8 cellular contexts compared by ENCODE assay signal in genomic region chr17:42458497-42459255, GRCh38. TPM values are rescaled to one million over a fixed set of nuclear protein-coding genes. Genes with fewer than 3 reads are reported as not detected.
DNase-seq lines count a peak whose midpoint lies in the region; ATAC-seq, FAIRE-seq and TF ChIP-seq lines count a peak whose summit lies in the region.

Gene ATP6V0A1 (plus strand): TSS chr17:42458878. CDS start chr17:42460895, 2,017 bp downstream.

- peak; percentile 97 to 98 for ATAC-seq in upper lobe of left lung (ENCODE audit: low FRiP score in 2 of 2)

- H3K4me3 Mint-ChIP-seq in HFFc6 (peak within 1 kb of the TSS; percentile 96), progenitor cell of endocrine pancreas (ENCODE audit: low read depth) (peak within 1 kb of the TSS; percentile 89)
- H3K4me3 Mint-ChIP-seq in T-helper 1 cell treated with Interleukin-12 subunit alpha and Interleukin-12 subunit beta and Interleukin-4 antibody, amounts not matched to agents 30 μg/mL and 1 μg/mL, for 36 hours, result peak within 1 kb of the TSS; percentile 95

- no peaks in the 10 kb centered on the region for H3K9me3 Mint-ChIP-seq in HFFc6
- no peaks in the 10 kb centered on the region for H3K9me3 Mint-ChIP-seq in T-helper 1 cell treated with Interleukin-12 subunit alpha and Interleukin-12 subunit beta and Interleukin-4 antibody, amounts not matched to agents 30 μg/mL and 1 μg/mL, for 36 hours
- H3K9me3 Mint-ChIP-seq in progenitor cell of endocrine pancreas (ENCODE audit: low read depth), result peaks cover 3% of the 10 kb centered on the region

- peak within 1 kb of the TSS; percentile 86 for H3K27ac Mint-ChIP-seq in HFFc6
- H3K27ac Mint-ChIP-seq in T-helper 1 cell treated with Interleukin-12 subunit alpha and Interleukin-12 subunit beta and Interleukin-4 antibody, amounts not matched to agents 30 μg/mL and 1 μg/mL, for 36 hours, result peak within 1 kb of the TSS; percentile 97
- peak within 1 kb of the TSS; percentile 89 for H3K27ac Mint-ChIP-seq in progenitor cell of endocrine pancreas

- peaks cover 28% of the 10 kb centered on the region for H3K36me3 ChIP-seq in left ventricle myocardium inferior
- peaks cover 0 to 22% (median 8%) of the 10 kb centered on the region in 4 donors for H3K36me3 ChIP-seq in upper lobe of left lung

- H3K27me3 Mint-ChIP-seq in HFFc6 (ENCODE audit: insufficient read depth) (no peaks in the 10 kb centered on the region), progenitor cell of endocrine pancreas (no peaks in the 10 kb centered on the region)
- peaks cover 20% of the 10 kb centered on the region for H3K27me3 Mint-ChIP-seq in T-helper 1 cell treated with Interleukin-12 subunit alpha and Interleukin-12 subunit beta and Interleukin-4 antibody, amounts not matched to agents 30 μg/mL and 1 μg/mL, for 36 hours (ENCODE audit: low read depth)

- H3K4me1 ChIP-seq in left ventricle myocardium inferior (peaks cover 53% of the 10 kb centered on the region), upper lobe of left lung (peaks cover 35 to 60% (median 52%) of the 10 kb centered on the region in 4 donors)

- DNase-seq in HFFc6 (peak; percentile 66), NCI-H1417 (lab: John Stamatoyannopoulos, UW) (peak; percentile 89 to 94 (median 90)), amniotic stem cell (lab: John Stamatoyannopoulos, UW) (peak; percentile 76), left ventricle myocardium inferior (peak; percentile 97), progenitor cell of endocrine pancreas (ENCODE audit: low spot score, unreplicated experiment) (peak; percentile 89), upper lobe of left lung (peak; percentile 96 to 99)

- H3K27ac ChIP-seq in left ventricle myocardium inferior (replicated peaks), result peak within 1 kb of the TSS; percentile 91
- peak within 1 kb of the TSS; percentile 91 to 98 (median 96) for H3K27ac ChIP-seq in upper lobe of left lung

- H3K36me3 Mint-ChIP-seq in HFFc6 (ENCODE audit: low read depth), result 0 out of 2 replicates have a peak, but pooled peaks cover 6% of the 10 kb centered on the region
- H3K36me3 Mint-ChIP-seq in T-helper 1 cell treated with Interleukin-12 subunit alpha and Interleukin-12 subunit beta and Interleukin-4 antibody, amounts not matched to agents 30 μg/mL and 1 μg/mL, for 36 hours (ENCODE audit: low read depth), result peaks cover 6% of the 10 kb centered on the region
- H3K36me3 Mint-ChIP-seq in progenitor cell of endocrine pancreas (ENCODE audit: insufficient read depth), result no peaks in the 10 kb centered on the region

- H3K9me3 ChIP-seq in left ventricle myocardium inferior (replicated peaks) (no peaks in the 10 kb centered on the region), upper lobe of left lung (no peaks in the 10 kb centered on the region)

- H3K4me1 Mint-ChIP-seq in HFFc6 (ENCODE audit: low read depth), result peaks cover 50% of the 10 kb centered on the region
- peaks cover 32% of the 10 kb centered on the region for H3K4me1 Mint-ChIP-seq in T-helper 1 cell treated with Interleukin-12 subunit alpha and Interleukin-12 subunit beta and Interleukin-4 antibody, amounts not matched to agents 30 μg/mL and 1 μg/mL, for 36 hours (ENCODE audit: low read depth)
- peaks cover 35% of the 10 kb centered on the region for H3K4me1 Mint-ChIP-seq in progenitor cell of endocrine pancreas (ENCODE audit: low read depth)

- no peak for TF ChIP-seq CTCF in HFFc6 (IDR thresholded peaks at IDR 0.05)
- TF ChIP-seq CTCF in left ventricle myocardium inferior (IDR thresholded peaks at IDR 0.05; ENCODE audit: borderline replicate concordance), result no peak
- TF ChIP-seq CTCF in progenitor cell of endocrine pancreas (IDR thresholded peaks at IDR 0.05; ENCODE audit: unreplicated experiment), result no peak
- TF ChIP-seq CTCF in upper lobe of left lung (IDR thresholded peaks at IDR 0.05), result peak in 1 of 6 experiments; percentile 11

- peak in 3 of 4 donors; percentile 13 to 84 (median 56) for TF ChIP-seq POLR2A in upper lobe of left lung (IDR thresholded peaks at IDR 0.05)

- H3K27me3 ChIP-seq in left ventricle myocardium inferior (ENCODE audit: low read depth) (no peaks in the 10 kb centered on the region), upper lobe of left lung (no peaks in the 10 kb centered on the region)

- 0 to 1% methylated on average over 19 to 38 of the region's 45 CpGs for WGBS in upper lobe of left lung, 2 donors

- peak; percentile 25 for FAIRE-seq in G401.6 (lab: Jason Lieb, UNC)

- peak in 1 of 4 donors; percentile 80 for TF ChIP-seq EP300 in upper lobe of left lung (IDR thresholded peaks at IDR 0.05)

- H3K4me3 ChIP-seq in left ventricle myocardium inferior (peak within 1 kb of the TSS; percentile 81), upper lobe of left lung (peak within 1 kb of the TSS; percentile 71 to 84 (median 78))

- intact Hi-C loops in left ventricle myocardium inferior (cut with micrococcal nuclease), result no loop called here

RNA-seq across cellular contexts. Expression of gene ATP6V0A1, which starts in this region (rescaled TPM):
- total RNA-seq in HFFc6 (2021; fragmentation: NEBNext Ultra II Directional; extraction: Animal tissue kit (Norgen Biotek cat#: 25700)), result 10 to 100 TPM; 29.6 to 56.7 (median 37.1) TPM
- total RNA-seq in left ventricle myocardium inferior, result 25.6 TPM
- 86.3 and 90.5 TPM in 2 replicates for total RNA-seq in progenitor cell of endocrine pancreas
- total RNA-seq in upper lobe of left lung, result 100 to 1,000 TPM in 3 of 6 donors, 10 to 100 TPM in 3; 68.3 to 212 (median 118) TPM

Comparison
In these comparisons a context has a peak if more than half of its experiments do, and no peak if none do; other contexts are left out.
1. Peak in every context shown above with its lines: DNase-seq, ATAC-seq, H3K4me3 ChIP-seq and H3K27ac ChIP-seq.